8 cellular contexts compared by ENCODE assay signal in the genomic region with DNA sequence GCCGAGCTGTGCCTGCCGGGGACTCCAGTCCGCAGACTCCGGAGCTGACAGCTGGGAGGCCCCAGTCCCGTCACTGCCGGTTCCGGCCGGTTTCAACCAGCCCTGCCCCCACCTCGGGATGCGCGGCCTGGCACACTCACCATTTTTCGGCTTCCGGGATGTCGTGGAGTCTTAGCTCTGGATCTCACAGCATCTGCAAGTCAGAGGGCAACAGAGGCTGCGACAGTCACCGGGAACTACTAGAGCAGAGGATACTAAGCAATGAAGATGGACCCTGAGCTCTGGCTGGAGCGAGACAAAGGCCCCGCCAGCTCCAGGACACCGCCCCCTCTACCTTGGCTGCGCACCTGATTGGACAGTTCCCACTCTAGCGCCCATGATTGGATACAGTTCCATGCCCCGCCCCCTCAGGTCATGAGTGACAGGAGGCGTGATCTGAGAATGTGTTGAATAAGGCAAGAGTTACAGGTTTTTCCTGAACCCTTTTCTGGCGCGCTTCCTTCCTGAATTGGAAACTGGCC. TPM values are rescaled to one million over a fixed set of nuclear protein-coding genes. Genes with fewer than 3 reads are reported as not detected.
DNase-seq lines count a peak whose midpoint lies in the region; ATAC-seq lines count a peak whose summit lies in the region.

A gene (minus strand): TSS at position 303 of the 521 bp plus-strand sequence. CDS start 160 bp downstream, at position 143.

- H3K9me3 Mint-ChIP-seq in activated naive CD4-positive, alpha-beta T cell treated with anti-CD3 and anti-CD28 coated beads, Interleukin-2, amount 50 U/mL, for 24 hours = no peaks in the 10 kb centered on the region

- in situ Hi-C loops in Caki2 (cut with HindIII; ENCODE audit: low pct_unique_long_range_greater_than_20kb, low sequenced_read_pairs) = no loop called here

- peak; percentile 98 for ATAC-seq in GM21447 (IDR thresholded peaks at IDR 0.05; ENCODE audit: unreplicated experiment)

- DNase-seq in Caki2 (ENCODE audit: low read depth) = peak; percentile 93
- peak; percentile 86 for DNase-seq in HuH-7.5 (ENCODE audit: low spot score)
- peak; percentile 96 for DNase-seq in SK-N-DZ (ENCODE audit: low spot score)
- peak; percentile 68 for DNase-seq in glomerular visceral epithelial cell (ENCODE audit: extremely low spot score)
- peak; percentile 52 to 97 (median 91) for DNase-seq in nucleus accumbens (lab: John Stamatoyannopoulos, UW)
- peak; percentile 98 for DNase-seq in superior temporal gyrus (ENCODE audit: extremely low spot score)

- no peaks in the 10 kb centered on the region for H3K36me3 Mint-ChIP-seq in activated naive CD4-positive, alpha-beta T cell treated with anti-CD3 and anti-CD28 coated beads, Interleukin-2, amount 50 U/mL, for 24 hours

- peak within 1 kb of the TSS; percentile 89 for H3K27ac Mint-ChIP-seq in activated naive CD4-positive, alpha-beta T cell treated with anti-CD3 and anti-CD28 coated beads, Interleukin-2, amount 50 U/mL, for 24 hours

- no peaks in the 10 kb centered on the region for H3K27me3 Mint-ChIP-seq in activated naive CD4-positive, alpha-beta T cell treated with anti-CD3 and anti-CD28 coated beads, Interleukin-2, amount 50 U/mL, for 24 hours

- H3K4me3 Mint-ChIP-seq in activated naive CD4-positive, alpha-beta T cell treated with anti-CD3 and anti-CD28 coated beads, Interleukin-2, amount 50 U/mL, for 24 hours = peak within 1 kb of the TSS; percentile 95

- peaks cover 15% of the 10 kb centered on the region for H3K4me1 Mint-ChIP-seq in activated naive CD4-positive, alpha-beta T cell treated with anti-CD3 and anti-CD28 coated beads, Interleukin-2, amount 50 U/mL, for 24 hours

RNA-seq across cellular contexts. Expression of the gene that starts here (rescaled TPM):
- 0.98 TPM in 1 of 2 replicates, not detected in the other for total RNA-seq in Caki2 (2014; rRNA removed; shearing (Covaris generic); ENCODE audit: low replicate concordance)
- polyA plus RNA-seq in SK-N-DZ (2014; cell fraction: cytosol; rRNA removed) = 6.5 and 7.6 TPM in 2 replicates
- 9.5 and 17.1 TPM in 2 replicates for polyA plus RNA-seq in SK-N-DZ (2014; cell fraction: nucleus; rRNA removed)

Comparison
In these comparisons a context has a peak if more than half of its experiments do, and no peak if none do; other contexts are left out.
1. Peak in every context shown above with its lines: DNase-seq and ATAC-seq.
2. Peak in DNase-seq in Caki2; RNA of the gene not detected or under 1 TPM.